ENCODE assay signal across 22 cellular contexts in the genomic region with DNA sequence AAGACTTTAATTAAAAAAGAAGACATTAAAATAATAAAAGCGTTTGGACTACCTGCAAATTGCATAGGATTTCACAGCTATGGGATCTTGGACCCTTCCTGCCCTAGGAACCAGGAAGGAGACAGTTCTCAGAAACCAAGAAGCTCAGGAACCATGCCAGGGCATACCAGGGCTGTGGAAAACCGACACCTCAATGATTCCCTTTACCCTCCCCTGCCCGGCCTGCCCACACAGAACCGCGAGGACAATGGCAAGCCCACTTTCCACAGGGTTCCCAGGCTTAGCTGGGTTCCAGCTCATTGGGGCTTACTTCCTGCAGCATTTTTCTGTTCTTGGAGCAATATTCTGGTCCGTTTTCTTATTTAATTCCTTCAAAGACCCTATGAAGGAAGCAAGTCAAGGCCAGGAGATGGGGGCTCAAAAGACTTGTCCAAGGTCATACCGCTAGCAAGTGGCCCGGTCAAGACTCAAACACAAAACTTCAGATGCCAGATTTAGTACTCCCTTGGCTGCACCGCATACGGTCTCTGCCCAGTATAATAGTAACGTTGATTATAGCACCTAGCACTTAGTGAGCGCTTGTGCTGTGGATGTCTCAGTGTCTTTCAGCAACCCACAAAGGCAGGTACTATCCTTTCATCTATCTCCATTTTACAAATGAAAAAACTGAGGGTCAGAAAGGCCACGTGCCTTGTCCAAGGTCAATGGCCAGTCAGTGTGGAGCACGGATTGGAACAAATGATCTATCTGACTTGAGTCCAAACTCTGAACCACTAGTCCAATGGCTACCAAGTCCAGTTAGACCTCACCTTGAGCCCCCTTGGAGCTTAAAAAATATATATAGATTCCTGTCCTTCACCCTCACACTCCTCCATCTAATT. TPM values are rescaled to one million over a fixed set of nuclear protein-coding genes. Genes with fewer than 3 reads are reported as not detected.
DNase-seq lines count a peak whose midpoint lies in the region; ATAC-seq and TF ChIP-seq lines count a peak whose summit lies in the region.
"Had no signal": no experiment of that assay in that cellular context is flagged by ENCODE, and none has a peak within 500 bp of the region (broad histone marks: within the 10 kb centered on the region; RNA-seq: fewer than 3 reads in every experiment).

No MANE protein-coding gene starts in this region.

- peak overlapping the region; percentile 45 for H3K27ac Mint-ChIP-seq in nephron progenitor cell
- H3K27ac Mint-ChIP-seq in CD4-positive, alpha-beta memory T cell = no peak overlapping the region
- H3K27ac Mint-ChIP-seq: CD8-positive, alpha-beta T cell; H9 had no signal

- H3K27ac ChIP-seq in esophagus squamous epithelium = peak overlapping the region; percentile 61 to 94 (median 85)
- H3K27ac ChIP-seq in CD4-positive, alpha-beta memory T cell (ENCODE audit: low read depth, low read length) = no peak overlapping the region
- H3K27ac ChIP-seq: 22Rv1, Peyer's patch had no signal

- H3K4me3 ChIP-seq in esophagus squamous epithelium = no peak overlapping the region
- H3K4me3 ChIP-seq in CD4-positive, alpha-beta memory T cell (ENCODE audit: low read length in 2 of 2) = no peak overlapping the region
- H3K4me3 ChIP-seq: Peyer's patch had no signal

- H3K4me1 ChIP-seq in esophagus squamous epithelium = peaks cover 24 to 100% (median 40%) of the 10 kb centered on the region in 3 donors
- H3K4me1 ChIP-seq in CD4-positive, alpha-beta memory T cell (ENCODE audit: insufficient read depth, low read length) = no peaks in the 10 kb centered on the region
- H3K4me1 ChIP-seq: Peyer's patch had no signal

- TF ChIP-seq CTCF in esophagus squamous epithelium (IDR thresholded peaks at IDR 0.05) = no peak
- TF ChIP-seq CTCF in nephron progenitor cell (IDR thresholded peaks at IDR 0.05) = no peak

- intact Hi-C loops in esophagus squamous epithelium (cut with DNase I) = no loop called here
- intact Hi-C loops in CD4-positive, alpha-beta memory T cell (cut with micrococcal nuclease) = no loop called here

- no peaks in the 10 kb centered on the region for H3K36me3 Mint-ChIP-seq in nephron progenitor cell (ENCODE audit: low read depth)
- no peaks in the 10 kb centered on the region for H3K36me3 Mint-ChIP-seq in CD4-positive, alpha-beta memory T cell
- H3K36me3 Mint-ChIP-seq: CD8-positive, alpha-beta T cell had no signal

- no peaks in the 10 kb centered on the region for H3K9me3 Mint-ChIP-seq in nephron progenitor cell
- H3K9me3 Mint-ChIP-seq in CD4-positive, alpha-beta memory T cell = no peaks in the 10 kb centered on the region
- H3K9me3 Mint-ChIP-seq: CD8-positive, alpha-beta T cell; H9 had no signal

- no peak overlapping the region for H3K4me3 Mint-ChIP-seq in nephron progenitor cell
- no peak overlapping the region for H3K4me3 Mint-ChIP-seq in CD4-positive, alpha-beta memory T cell
- H3K4me3 Mint-ChIP-seq: CD8-positive, alpha-beta T cell; H9 had no signal

- peaks cover 6% of the 10 kb centered on the region for H3K4me1 Mint-ChIP-seq in nephron progenitor cell
- no peaks in the 10 kb centered on the region for H3K4me1 Mint-ChIP-seq in CD4-positive, alpha-beta memory T cell

- no peak for TF ChIP-seq POLR2A in esophagus squamous epithelium (IDR thresholded peaks at IDR 0.05)

- no peaks in the 10 kb centered on the region for H3K9me3 ChIP-seq in esophagus squamous epithelium
- H3K9me3 ChIP-seq in CD4-positive, alpha-beta memory T cell (ENCODE audit: control insufficient read depth in 1 of 2, low read length in 2 of 2) = no peaks in the 10 kb centered on the region
- H3K9me3 ChIP-seq: Peyer's patch had no signal

- CTCF ChIA-PET in CD4-positive, alpha-beta memory T cell (lab: Charles Lee; ENCODE audit: partially characterized antibody) = no interaction called here

- no peaks in the 10 kb centered on the region for H3K27me3 ChIP-seq in esophagus squamous epithelium
- H3K27me3 ChIP-seq in CD4-positive, alpha-beta memory T cell (ENCODE audit: insufficient read depth, low read length) = no peaks in the 10 kb centered on the region
- H3K27me3 ChIP-seq: Peyer's patch had no signal

- 53 to 69% methylated on average over 14 of the region's 14 CpGs for WGBS in esophagus squamous epithelium, 2 donors

- H3K27me3 Mint-ChIP-seq in nephron progenitor cell (ENCODE audit: low read depth, poor library complexity) = peaks cover 16% of the 10 kb centered on the region
- H3K27me3 Mint-ChIP-seq in CD4-positive, alpha-beta memory T cell = peaks cover 0 to 3% of the 10 kb centered on the region in 2 donors

- POLR2A ChIA-PET in CD4-positive, alpha-beta memory T cell (lab: Charles Lee; ENCODE audit: partially characterized antibody) = no interaction called here

- peaks cover 0 to 20% (median 0%) of the 10 kb centered on the region in 3 donors for H3K36me3 ChIP-seq in esophagus squamous epithelium
- H3K36me3 ChIP-seq in CD4-positive, alpha-beta memory T cell (ENCODE audit: insufficient read depth, low read length) = no peaks in the 10 kb centered on the region
- H3K36me3 ChIP-seq: Peyer's patch had no signal

- ATAC-seq in GM19035 (IDR thresholded peaks at IDR 0.05; ENCODE audit: unreplicated experiment) = no peak
- ATAC-seq: CD8-positive, alpha-beta T cell had no signal

- DNase-seq in DMS 273 (lab: John Stamatoyannopoulos, UW; ENCODE audit: unreplicated experiment) (peak; percentile 9), DMS 273 treated with DMSO at 0.1 percent for 48 hours (lab: John Stamatoyannopoulos, UW) (no peak), esophagus squamous epithelium (lab: John Stamatoyannopoulos, UW) (no peak), nephron progenitor cell (no peak), NCI-H1930 (lab: John Stamatoyannopoulos, UW) (no peak)
- no peak for DNase-seq in CD4-positive, alpha-beta memory T cell
- no peak for DNase-seq in activated CD4-positive, CD25-positive, alpha-beta regulatory T cell treated with anti-CD3 and anti-CD28 coated beads, Interleukin-2, amount 50 U/mL, for 72 hours
- DNase-seq: CD8-positive, alpha-beta T cell; DMS79 treated with DMSO at 0.1 percent for 48 hours; H9; IMR-90; Kasumi-1; NCI-H1436 treated with DMSO at 0.1 percent for 48 hours; NCI-H2081 treated with DMSO at 0.1 percent for 48 hours; NCI-H524 treated with DMSO at 0.1 percent for 48 hours; SHP77 treated with DMSO at 0.1 percent for 48 hours had no signal

RNA-seq across cellular contexts. Expression of gene FAT2, which starts 6.8 kb away (rescaled TPM):
- total RNA-seq in esophagus squamous epithelium = 100 to 1,000 TPM in 1 of 4 donors, 10 to 100 TPM in 3; 86.5 to 117 (median 99.0) TPM
- total RNA-seq in CD4-positive, alpha-beta memory T cell = not detected
- polyA plus RNA-seq in CD4-positive, alpha-beta memory T cell = not detected
- total RNA-seq: CD8-positive, alpha-beta T cell; G401; HT-29 had no signal
- polyA plus RNA-seq: BJ had no signal

Comparison
In these comparisons a context has a peak if more than half of its experiments do, and no peak if none do; other contexts are left out.
1. RNA of gene FAT2, which starts 6.8 kb away (total RNA-seq): 86.5 to 117 TPM in esophagus squamous epithelium; not detected in CD4-positive, alpha-beta memory T cell; every median in the first group is over 10 times any median in the second.